ENCODE assay signal across 8 cellular contexts in genomic region chr7:30286749-30287148, GRCh38. TPM values are rescaled to one million over a fixed set of nuclear protein-coding genes. Genes with fewer than 3 reads are reported as not detected.
DNase-seq lines count a peak whose midpoint lies in the region; ATAC-seq and TF ChIP-seq lines count a peak whose summit lies in the region.

No MANE protein-coding gene starts in this region.

- no peaks in the 10 kb centered on the region for H3K36me3 ChIP-seq in SK-N-MC (ENCODE audit: insufficient read depth, low read length)

- no peak overlapping the region for H4K8ac ChIP-seq in H9 (replicated peaks; ENCODE audit: insufficient read length, low read depth, low read length)

- no CpG with 5 or more reads among the region's 11 CpGs for WGBS in H9 (ENCODE audit: extremely low coverage, insufficient read length, low lambda C conversion rate)

- no peak overlapping the region for H3K23ac ChIP-seq in H9 (ENCODE audit: insufficient read length, low read depth, low read length)

- H3K4me3 Mint-ChIP-seq in H9: peak overlapping the region; percentile 85 to 89

- no peak overlapping the region for H2AFZ ChIP-seq in H9 (ENCODE audit: low read length)

- intact Hi-C loops in posterior vena cava (cut with DNase I): no loop called here

- peak overlapping the region; percentile 85 for H3K4me2 ChIP-seq in H9 (ENCODE audit: insufficient read depth, insufficient read length, low read length)

- H3K56ac ChIP-seq in H9 (ENCODE audit: insufficient read length, low read depth, low read length): no peak overlapping the region

- H3K79me1 ChIP-seq in H9 (ENCODE audit: insufficient read depth, low read depth, low read length, poor library complexity, severe bottlenecking): no peaks in the 10 kb centered on the region

- H3K14ac ChIP-seq in H9 (ENCODE audit: insufficient read depth, low read length): no peak overlapping the region

- H4K91ac ChIP-seq in H9 (ENCODE audit: insufficient read length, low read depth, low read length): no peak overlapping the region

- no peak overlapping the region for H2BK15ac ChIP-seq in H9 (ENCODE audit: low read depth, low read length)

- H3K27me3 ChIP-seq in H9 (ENCODE audit: insufficient read depth, low read length): no peaks in the 10 kb centered on the region

- H3T11ph ChIP-seq in H9 (ENCODE audit: low read length): no peak overlapping the region

- no peak overlapping the region for H2BK120ac ChIP-seq in H9 (ENCODE audit: low read depth, low read length, poor library complexity, severe bottlenecking)

- peaks cover 0 to 3% (median 2%) of the 10 kb centered on the region in 3 experiments; a peak in 2 of 7 replicates for H3K36me3 Mint-ChIP-seq in H9 (ENCODE audit: insufficient read depth in 1 of 3, low read depth in 3 of 3)

- H3K27me3 Mint-ChIP-seq in H9 (ENCODE audit: low read depth): peaks cover 2% of the 10 kb centered on the region

- H3K9me3 ChIP-seq in H9 (ENCODE audit: control insufficient read depth, low read depth, low read length) (no peaks in the 10 kb centered on the region), SK-N-MC (ENCODE audit: low read depth, low read length) (no peaks in the 10 kb centered on the region)

- DNase-seq in H9 (no peak), SK-N-MC (ENCODE audit: low read depth, low spot score) (no peak), fibroblast of the aortic adventitia (ENCODE audit: low read depth) (no peak), skeletal muscle cell (ENCODE audit: low read depth) (no peak), posterior vena cava (ENCODE audit: low spot score) (no peak), inferior parietal cortex (ENCODE audit: extremely low spot score) (no peak)

- H4K5ac ChIP-seq in H9 (ENCODE audit: insufficient read length, low read depth, low read length): no peak overlapping the region

- H3K9me3 Mint-ChIP-seq in H9: no peaks in the 10 kb centered on the region

- H3K79me2 ChIP-seq in H9 (ENCODE audit: insufficient read depth, low read length): peaks cover 4% of the 10 kb centered on the region; the same call in 1 of the 2 replicates

- H3K18ac ChIP-seq in H9 (ENCODE audit: insufficient read length, low read depth, low read length): no peak overlapping the region

- no peak overlapping the region for H3K4ac ChIP-seq in H9 (ENCODE audit: low read depth, low read length)

- ATAC-seq in HG03571 (IDR thresholded peaks at IDR 0.05; ENCODE audit: unreplicated experiment) (no peak), HG03457 (IDR thresholded peaks at IDR 0.05; ENCODE audit: unreplicated experiment) (no peak)

- no peak overlapping the region for H3K27ac ChIP-seq in H9 (ENCODE audit: insufficient read length, low read depth, low read length)
- H3K27ac ChIP-seq in SK-N-MC: no peak overlapping the region

- no peak overlapping the region for H3K27ac Mint-ChIP-seq in H9

- no peaks in the 10 kb centered on the region for H4K20me1 ChIP-seq in H9 (ENCODE audit: control insufficient read depth, insufficient read depth, insufficient read length)

- H3K4me1 Mint-ChIP-seq in H9: peaks cover 47 to 56% of the 10 kb centered on the region in 2 experiments

- no peak overlapping the region for H2BK12ac ChIP-seq in H9 (ENCODE audit: insufficient read length, low read depth, low read length)

- no peak overlapping the region for H2BK20ac ChIP-seq in H9 (ENCODE audit: low read depth, low read length, poor library complexity, severe bottlenecking)

- H3K4me3 ChIP-seq in SK-N-MC (peak overlapping the region; percentile 91), fibroblast of the aortic adventitia (ENCODE audit: low read depth, low read length) (peak overlapping the region; percentile 77), skeletal muscle cell (ENCODE audit: low read depth, low read length) (peak overlapping the region; percentile 56)

- no peak overlapping the region for H3K9ac ChIP-seq in H9 (ENCODE audit: extremely low read depth, insufficient read length, low read length)
- H3K9ac ChIP-seq in SK-N-MC (ENCODE audit: insufficient read length): peak overlapping the region; percentile 70

- H3K23me2 ChIP-seq in H9 (ENCODE audit: insufficient read length, low read depth, low read length, poor library complexity, severe bottlenecking): peaks cover 3% of the 10 kb centered on the region

- H2AK5ac ChIP-seq in H9 (ENCODE audit: insufficient read length, low read length): no peak overlapping the region

- no peaks in the 10 kb centered on the region; the same call in 1 of the 2 replicates for H3K4me1 ChIP-seq in H9 (ENCODE audit: insufficient read depth, low read length)

- TF ChIP-seq CTCF in H9 (conservative IDR thresholded peaks at IDR 0.05) (no peak), fibroblast of the aortic adventitia (IDR thresholded peaks at IDR 0.05; ENCODE audit: insufficient read depth, low read length) (no peak)

- no peak overlapping the region for H2BK5ac ChIP-seq in H9 (ENCODE audit: insufficient read length, low read length)

RNA-seq across cellular contexts. Expression of gene ZNRF2, which starts 2.4 kb away (rescaled TPM):
- total RNA-seq in H9 (2021) (16.5 and 17.1 TPM in 2 replicates), fibroblast of the aortic adventitia (ENCODE audit: low replicate concordance) (5.8 and 8.2 TPM in 2 replicates), posterior vena cava (10 to 100 TPM; 12.5 to 13.5 TPM)
